ENCODE assay signal across 8 cellular contexts in genomic region chr12:106303202-106303820, GRCh38. TPM values are rescaled to one million over a fixed set of nuclear protein-coding genes. Genes with fewer than 3 reads are reported as not detected.
DNase-seq lines count a peak whose midpoint lies in the region; TF ChIP-seq lines count a peak whose summit lies in the region.

No MANE protein-coding gene starts in this region.

- H3K4me3 Mint-ChIP-seq in activated CD4-positive, alpha-beta memory T cell treated with anti-CD3 and anti-CD28 coated beads, Interleukin-2, amount 10 ng/mL, durations not matched to agents 7 days and 5 days = peak overlapping the region; percentile 94

- no peak for TF ChIP-seq POLR2A in lower leg skin (IDR thresholded peaks at IDR 0.05)

- POLR2A ChIA-PET in activated CD4-positive, alpha-beta memory T cell treated with anti-CD3 and anti-CD28 coated beads, Interleukin-2, amount 10 ng/mL, durations not matched to agents 7 days and 5 days (lab: Charles Lee) = interaction anchor here (0.7 to 4.3 kb wide), 6 partner anchors 10 to 674 kb away, joined by 3 to 47 read pairs (median 3); partner anchors contain the start of gene POLR3B

- H3K9me3 Mint-ChIP-seq in activated CD4-positive, alpha-beta memory T cell treated with anti-CD3 and anti-CD28 coated beads, Interleukin-2, amount 10 ng/mL, durations not matched to agents 7 days and 5 days = no peaks in the 10 kb centered on the region

- H3K27me3 Mint-ChIP-seq in activated CD4-positive, alpha-beta memory T cell treated with anti-CD3 and anti-CD28 coated beads, Interleukin-2, amount 10 ng/mL, durations not matched to agents 7 days and 5 days = no peaks in the 10 kb centered on the region

- H3K27ac ChIP-seq in dorsolateral prefrontal cortex = peak overlapping the region; percentile 88 to 100 (median 98)

- peak; percentile 83 for DNase-seq in DMS 273 (lab: John Stamatoyannopoulos, UW; ENCODE audit: unreplicated experiment)
- no peak for DNase-seq in HFF-Myc (ENCODE audit: extremely low read depth, low read depth)
- peak; percentile 90 for DNase-seq in NCI-H748 (lab: John Stamatoyannopoulos, UW; ENCODE audit: unreplicated experiment)
- DNase-seq in activated CD4-positive, alpha-beta memory T cell treated with anti-CD3 and anti-CD28 coated beads, Interleukin-2, amount 10 ng/mL, durations not matched to agents 7 days and 5 days = peak; percentile 84
- DNase-seq in dorsolateral prefrontal cortex = peak; percentile 49 to 77 (median 64)
- peak; percentile 87 to 97 for DNase-seq in lower leg skin (ENCODE audit: low spot score in 2 of 2)
- DNase-seq in stimulated activated CD4-positive, alpha-beta T cell treated with anti-CD3 and anti-CD28 coated beads, Interleukin-4, amount 100 ng/mL, for 4 hours = peak; percentile 59 to 71
- DNase-seq in cortex of kidney (lab: John Stamatoyannopoulos, UW) = no peak

- 2% methylated on average over 20 to 28 of the region's 28 CpGs for WGBS in lower leg skin, 2 donors

- H3K36me3 Mint-ChIP-seq in activated CD4-positive, alpha-beta memory T cell treated with anti-CD3 and anti-CD28 coated beads, Interleukin-2, amount 10 ng/mL, durations not matched to agents 7 days and 5 days (ENCODE audit: low read depth) = peaks cover 3% of the 10 kb centered on the region

- H3K27me3 ChIP-seq in dorsolateral prefrontal cortex = no peaks in the 10 kb centered on the region

- no peak for TF ChIP-seq CTCF in HFF-Myc (IDR thresholded peaks at IDR 0.05; ENCODE audit: low read depth, low read length, missing control alignments)
- peak in 13 of 56 donors; percentile 5 to 30 (median 10) for TF ChIP-seq CTCF in dorsolateral prefrontal cortex (IDR thresholded peaks at IDR 0.05 in 54 of 56, conservative IDR thresholded peaks at IDR 0.05 in 2 of 56; ENCODE audit: low read depth in 1 of 56, partially characterized antibody in 56 of 56)
- no peak for TF ChIP-seq CTCF in lower leg skin (IDR thresholded peaks at IDR 0.05)

- CTCF ChIA-PET in activated CD4-positive, alpha-beta memory T cell treated with anti-CD3 and anti-CD28 coated beads, Interleukin-2, amount 10 ng/mL, durations not matched to agents 7 days and 5 days (lab: Charles Lee) = interaction anchor here (1.2 to 3.5 kb wide), 2 partner anchors 54 to 76 kb away, joined by 4 to 17 read pairs; partner anchors contain the start of gene POLR3B

- intact Hi-C loops in dorsolateral prefrontal cortex (cut with DNase I) = loop anchor here (2.0 to 10.0 kb wide), 5 partner anchors 53 to 166 kb away; partner anchors contain the start of genes CKAP4 (in 1 of the 2), NUAK1 (in 1 of the 2) and POLR3B (in 1 of the 2)
- intact Hi-C loops in lower leg skin (cut with DNase I; ENCODE audit: low total_unique reads) = no loop called here

- H3K4me1 Mint-ChIP-seq in activated CD4-positive, alpha-beta memory T cell treated with anti-CD3 and anti-CD28 coated beads, Interleukin-2, amount 10 ng/mL, durations not matched to agents 7 days and 5 days = peaks cover 32% of the 10 kb centered on the region

- H3K4me3 ChIP-seq in HFF-Myc (replicated peaks; ENCODE audit: low read depth, low read length) (peak overlapping the region; percentile 82), dorsolateral prefrontal cortex (peak overlapping the region; percentile 66 to 100 (median 93)), lower leg skin (ENCODE audit: low read depth, poor library complexity, severe bottlenecking) (peak overlapping the region; percentile 98)

- peak overlapping the region; percentile 98 for H3K27ac Mint-ChIP-seq in activated CD4-positive, alpha-beta memory T cell treated with anti-CD3 and anti-CD28 coated beads, Interleukin-2, amount 10 ng/mL, durations not matched to agents 7 days and 5 days

RNA-seq across cellular contexts. Expression of gene TCP11L2, which starts 0.8 kb away (rescaled TPM):
- total RNA-seq in activated CD4-positive, alpha-beta memory T cell treated with anti-CD3 and anti-CD28 coated beads, Interleukin-2, amount 10 ng/mL, durations not matched to agents 7 days and 5 days = 10 to 100 TPM; 25.1 to 27.8 TPM
- total RNA-seq in dorsolateral prefrontal cortex (100 to 1,000 TPM in 2 of 120 experiments, 10 to 100 TPM in 118; 20.9 to 141 (median 42.8) TPM), lower leg skin (10 to 100 TPM; 55.5 to 81.4 (median 72.7) TPM)

RNA-seq across cellular contexts. Expression of gene POLR3B, which starts 54.2 kb away (rescaled TPM):
- 1 to 10 TPM; 3.7 to 4.4 TPM for total RNA-seq in activated CD4-positive, alpha-beta memory T cell treated with anti-CD3 and anti-CD28 coated beads, Interleukin-2, amount 10 ng/mL, durations not matched to agents 7 days and 5 days
- total RNA-seq in dorsolateral prefrontal cortex = 10 to 100 TPM in 105 of 120 experiments, 1 to 10 TPM in 15; 7.5 to 25.1 (median 12.6) TPM
- total RNA-seq in lower leg skin = 10 to 100 TPM in 3 of 4 donors, 1 to 10 TPM in 1; 9.4 to 12.9 (median 12.1) TPM

RNA-seq across cellular contexts. Expression of gene CKAP4, which starts 55.5 kb away (rescaled TPM):
- total RNA-seq in activated CD4-positive, alpha-beta memory T cell treated with anti-CD3 and anti-CD28 coated beads, Interleukin-2, amount 10 ng/mL, durations not matched to agents 7 days and 5 days = 1 to 10 TPM; 5.2 to 5.3 TPM
- total RNA-seq in dorsolateral prefrontal cortex = 10 to 100 TPM; 11.0 to 24.2 (median 17.7) TPM
- total RNA-seq in lower leg skin = 10 to 100 TPM; 57.2 to 80.3 (median 73.6) TPM

Comparison
In these comparisons a context has a peak if more than half of its experiments do, and no peak if none do; other contexts are left out.
1. DNase-seq: peak in DMS 273 (single experiment), NCI-H748 (single experiment), activated CD4-positive, alpha-beta memory T cell treated with anti-CD3 and anti-CD28 coated beads, Interleukin-2, amount 10 ng/mL, durations not matched to agents 7 days and 5 days (single experiment), dorsolateral prefrontal cortex (10 of 10), lower leg skin (2 of 2) and stimulated activated CD4-positive, alpha-beta T cell treated with anti-CD3 and anti-CD28 coated beads, Interleukin-4, amount 100 ng/mL, for 4 hours (2 of 2); none in HFF-Myc (single experiment) and cortex of kidney (single experiment).
2. Peak in every context shown above with its lines, with median percentiles within 50 percentile points of each other: H3K4me3 ChIP-seq.